In the genomic region with DNA sequence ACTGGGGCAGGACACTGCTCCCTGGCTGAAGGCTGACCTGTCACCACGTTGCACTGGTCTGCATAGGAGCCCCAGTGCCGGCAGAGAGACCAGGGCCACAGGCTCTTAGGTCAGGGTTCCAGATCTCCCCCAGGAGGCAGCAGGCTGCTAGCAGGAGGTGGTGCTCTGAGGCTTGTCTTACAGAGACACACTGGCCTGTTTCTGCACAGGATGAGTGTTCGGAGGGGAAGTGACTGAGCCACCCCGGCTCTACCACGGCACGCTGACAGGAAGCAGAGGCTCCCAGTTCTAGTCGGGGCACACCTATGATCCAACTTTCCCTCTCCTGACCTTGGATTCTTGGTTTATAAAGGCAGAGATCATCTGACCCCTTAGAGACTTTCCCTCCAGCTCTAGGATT, we compare ENCODE assay signal across 1 cellular context.
TF ChIP-seq lines count a peak whose summit lies in the region.

No MANE protein-coding gene starts in this region.

TF ChIP-seq in GM23338, 12 proteins besides CTCF, POLR2A, EP300 and RAD21 (continued from another document):
- TF ChIP-seq, protein P1, sequence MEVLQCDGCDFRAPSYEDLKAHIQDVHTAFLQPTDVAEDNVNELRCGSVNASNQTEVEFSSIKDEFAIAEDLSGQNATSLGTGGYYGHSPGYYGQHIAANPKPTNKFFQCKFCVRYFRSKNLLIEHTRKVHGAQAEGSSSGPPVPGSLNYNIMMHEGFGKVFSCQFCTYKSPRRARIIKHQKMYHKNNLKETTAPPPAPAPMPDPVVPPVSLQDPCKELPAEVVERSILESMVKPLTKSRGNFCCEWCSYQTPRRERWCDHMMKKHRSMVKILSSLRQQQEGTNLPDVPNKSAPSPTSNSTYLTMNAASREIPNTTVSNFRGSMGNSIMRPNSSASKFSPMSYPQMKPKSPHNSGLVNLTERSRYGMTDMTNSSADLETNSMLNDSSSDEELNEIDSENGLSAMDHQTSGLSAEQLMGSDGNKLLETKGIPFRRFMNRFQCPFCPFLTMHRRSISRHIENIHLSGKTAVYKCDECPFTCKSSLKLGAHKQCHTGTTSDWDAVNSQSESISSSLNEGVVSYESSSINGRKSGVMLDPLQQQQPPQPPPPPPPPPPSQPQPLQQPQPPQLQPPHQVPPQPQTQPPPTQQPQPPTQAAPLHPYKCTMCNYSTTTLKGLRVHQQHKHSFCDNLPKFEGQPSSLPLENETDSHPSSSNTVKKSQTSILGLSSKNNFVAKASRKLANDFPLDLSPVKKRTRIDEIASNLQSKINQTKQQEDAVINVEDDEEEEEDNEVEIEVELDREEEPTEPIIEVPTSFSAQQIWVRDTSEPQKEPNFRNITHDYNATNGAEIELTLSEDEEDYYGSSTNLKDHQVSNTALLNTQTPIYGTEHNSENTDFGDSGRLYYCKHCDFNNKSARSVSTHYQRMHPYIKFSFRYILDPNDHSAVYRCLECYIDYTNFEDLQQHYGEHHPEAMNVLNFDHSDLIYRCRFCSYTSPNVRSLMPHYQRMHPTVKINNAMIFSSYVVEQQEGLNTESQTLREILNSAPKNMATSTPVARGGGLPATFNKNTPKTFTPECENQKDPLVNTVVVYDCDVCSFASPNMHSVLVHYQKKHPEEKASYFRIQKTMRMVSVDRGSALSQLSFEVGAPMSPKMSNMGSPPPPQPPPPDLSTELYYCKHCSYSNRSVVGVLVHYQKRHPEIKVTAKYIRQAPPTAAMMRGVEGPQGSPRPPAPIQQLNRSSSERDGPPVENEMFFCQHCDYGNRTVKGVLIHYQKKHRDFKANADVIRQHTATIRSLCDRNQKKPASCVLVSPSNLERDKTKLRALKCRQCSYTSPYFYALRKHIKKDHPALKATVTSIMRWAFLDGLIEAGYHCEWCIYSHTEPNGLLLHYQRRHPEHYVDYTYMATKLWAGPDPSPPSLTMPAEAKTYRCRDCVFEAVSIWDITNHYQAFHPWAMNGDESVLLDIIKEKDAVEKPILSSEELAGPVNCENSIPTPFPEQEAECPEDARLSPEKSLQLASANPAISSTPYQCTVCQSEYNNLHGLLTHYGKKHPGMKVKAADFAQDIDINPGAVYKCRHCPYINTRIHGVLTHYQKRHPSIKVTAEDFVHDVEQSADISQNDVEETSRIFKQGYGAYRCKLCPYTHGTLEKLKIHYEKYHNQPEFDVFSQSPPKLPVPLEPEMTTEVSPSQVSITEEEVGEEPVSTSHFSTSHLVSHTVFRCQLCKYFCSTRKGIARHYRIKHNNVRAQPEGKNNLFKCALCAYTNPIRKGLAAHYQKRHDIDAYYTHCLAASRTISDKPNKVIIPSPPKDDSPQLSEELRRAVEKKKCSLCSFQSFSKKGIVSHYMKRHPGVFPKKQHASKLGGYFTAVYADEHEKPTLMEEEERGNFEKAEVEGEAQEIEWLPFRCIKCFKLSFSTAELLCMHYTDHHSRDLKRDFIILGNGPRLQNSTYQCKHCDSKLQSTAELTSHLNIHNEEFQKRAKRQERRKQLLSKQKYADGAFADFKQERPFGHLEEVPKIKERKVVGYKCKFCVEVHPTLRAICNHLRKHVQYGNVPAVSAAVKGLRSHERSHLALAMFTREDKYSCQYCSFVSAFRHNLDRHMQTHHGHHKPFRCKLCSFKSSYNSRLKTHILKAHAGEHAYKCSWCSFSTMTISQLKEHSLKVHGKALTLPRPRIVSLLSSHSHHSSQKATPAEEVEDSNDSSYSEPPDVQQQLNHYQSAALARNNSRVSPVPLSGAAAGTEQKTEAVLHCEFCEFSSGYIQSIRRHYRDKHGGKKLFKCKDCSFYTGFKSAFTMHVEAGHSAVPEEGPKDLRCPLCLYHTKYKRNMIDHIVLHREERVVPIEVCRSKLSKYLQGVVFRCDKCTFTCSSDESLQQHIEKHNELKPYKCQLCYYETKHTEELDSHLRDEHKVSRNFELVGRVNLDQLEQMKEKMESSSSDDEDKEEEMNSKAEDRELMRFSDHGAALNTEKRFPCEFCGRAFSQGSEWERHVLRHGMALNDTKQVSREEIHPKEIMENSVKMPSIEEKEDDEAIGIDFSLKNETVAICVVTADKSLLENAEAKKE (CRISPR knock-in tag; IDR thresholded peaks at IDR 0.05) = no peak
- TF ChIP-seq, protein P2, sequence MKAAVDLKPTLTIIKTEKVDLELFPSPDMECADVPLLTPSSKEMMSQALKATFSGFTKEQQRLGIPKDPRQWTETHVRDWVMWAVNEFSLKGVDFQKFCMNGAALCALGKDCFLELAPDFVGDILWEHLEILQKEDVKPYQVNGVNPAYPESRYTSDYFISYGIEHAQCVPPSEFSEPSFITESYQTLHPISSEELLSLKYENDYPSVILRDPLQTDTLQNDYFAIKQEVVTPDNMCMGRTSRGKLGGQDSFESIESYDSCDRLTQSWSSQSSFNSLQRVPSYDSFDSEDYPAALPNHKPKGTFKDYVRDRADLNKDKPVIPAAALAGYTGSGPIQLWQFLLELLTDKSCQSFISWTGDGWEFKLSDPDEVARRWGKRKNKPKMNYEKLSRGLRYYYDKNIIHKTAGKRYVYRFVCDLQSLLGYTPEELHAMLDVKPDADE (IDR thresholded peaks at IDR 0.05) = no peak
- TF ChIP-seq CREB1 (CRISPR knock-in tag; IDR thresholded peaks at IDR 0.05; ENCODE audit: low read depth) (no peak), NANOG (IDR thresholded peaks at IDR 0.05; ENCODE audit: borderline replicate concordance) (no peak), ZNF114 (CRISPR knock-in tag; IDR thresholded peaks at IDR 0.05) (no peak), EZH2phosphoT487 (IDR thresholded peaks at IDR 0.05; ENCODE audit: unreplicated experiment) (no peak)
